ENCODE assay signal across 8 cellular contexts in the genomic region with DNA sequence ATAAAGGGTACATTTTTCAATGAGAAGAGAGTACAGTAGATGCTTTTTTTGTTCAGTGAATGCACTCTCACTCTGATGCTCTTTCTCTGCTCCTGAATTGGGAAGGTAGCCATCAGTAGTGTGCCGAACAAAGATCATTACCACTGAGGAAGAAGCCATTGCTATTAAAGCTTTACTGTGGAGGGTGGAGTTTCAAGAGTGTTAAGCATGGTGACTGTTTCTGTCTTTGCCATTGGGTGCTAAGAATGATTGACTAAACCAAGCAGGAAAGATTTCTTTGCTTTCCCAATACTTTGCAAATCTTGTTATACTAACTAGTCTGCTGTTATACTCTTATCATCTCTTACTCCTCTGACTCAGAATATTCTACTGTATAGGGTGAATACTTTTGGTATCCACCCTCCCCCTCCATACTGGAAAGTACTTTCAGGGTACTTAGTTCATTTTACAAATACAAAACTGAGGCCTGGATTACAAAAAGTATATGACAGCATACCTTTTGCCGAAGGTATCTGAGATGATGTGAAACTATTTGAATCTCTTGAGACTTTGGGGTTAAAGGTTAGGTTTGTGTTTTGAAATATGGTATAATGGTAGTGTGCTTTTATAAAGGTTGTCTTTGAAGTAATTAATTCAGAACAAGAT. TPM values are rescaled to one million over a fixed set of nuclear protein-coding genes. Genes with fewer than 3 reads are reported as not detected.
A peak's percentile ranks its signal among the peaks of the same experiment; 100 is the strongest.
DNase-seq lines count a peak whose midpoint lies in the region; ATAC-seq, FAIRE-seq and TF ChIP-seq lines count a peak whose summit lies in the region.

No MANE protein-coding gene starts in this region.

- peaks cover 17% of the 10 kb centered on the region for H3K4me1 Mint-ChIP-seq in astrocyte (ENCODE audit: low read depth, unreplicated experiment)

- peak overlapping the region; percentile 99 for H2AFZ ChIP-seq in astrocyte (ENCODE audit: low read depth, low read length)

- H3K4me3 ChIP-seq in heart left ventricle (peak overlapping the region; percentile 0 to 98 (median 86)), astrocyte (ENCODE audit: insufficient read depth, low read depth, low read length) (peak overlapping the region; percentile 96), kidney (ENCODE audit: low read length in 2 of 2) (peak overlapping the region; percentile 97)

- H3K27ac Mint-ChIP-seq in astrocyte (ENCODE audit: unreplicated experiment) = peak overlapping the region; percentile 97

- no peak for FAIRE-seq in astrocyte (lab: Jason Lieb, UNC)
- FAIRE-seq in kidney (lab: Jason Lieb, UNC) = no peak

- H3K36me3 ChIP-seq in heart left ventricle (peaks cover 0 to 19% (median 6%) of the 10 kb centered on the region in 9 donors), astrocyte (ENCODE audit: insufficient read depth, low read length) (no peaks in the 10 kb centered on the region), kidney (ENCODE audit: control insufficient read depth in 1 of 2, insufficient read depth in 2 of 2, low read length in 2 of 2) (no peaks in the 10 kb centered on the region)

- no peak for TF ChIP-seq CTCF in heart left ventricle (IDR thresholded peaks at IDR 0.05)
- no peak for TF ChIP-seq CTCF in astrocyte (IDR thresholded peaks at IDR 0.05; ENCODE audit: insufficient read depth, low read depth, low read length)
- TF ChIP-seq CTCF in kidney (IDR thresholded peaks at IDR 0.05; ENCODE audit: borderline replicate concordance, extremely low read depth, insufficient read depth) = no peak

- H3K4me2 ChIP-seq in astrocyte (ENCODE audit: low read length) = peak overlapping the region; percentile 90

- peak overlapping the region; percentile 86 to 97 (median 94) for H3K27ac ChIP-seq in heart left ventricle
- H3K27ac ChIP-seq in astrocyte (ENCODE audit: low read depth, low read length) = peak overlapping the region; percentile 92
- H3K27ac ChIP-seq in kidney (ENCODE audit: low read depth in 2 of 2, low read length in 2 of 2) = peak overlapping the region; percentile 39 to 96

- intact Hi-C loops in heart left ventricle (cut with DNase I) (no loop called here), Right ventricle myocardium superior (cut with DNase I) (no loop called here), kidney (cut with DNase I) (no loop called here)

- H4K20me1 ChIP-seq in astrocyte (ENCODE audit: insufficient read depth, low read length) = peaks cover 46% of the 10 kb centered on the region

- H3K9ac ChIP-seq in astrocyte (ENCODE audit: low read length) (peak overlapping the region; percentile 97), kidney (ENCODE audit: low read length in 2 of 2) (peak overlapping the region; percentile 41 to 97)

- TF ChIP-seq POLR2A in heart left ventricle (IDR thresholded peaks at IDR 0.05) = no peak

- H3K27me3 ChIP-seq in heart left ventricle (no peaks in the 10 kb centered on the region), astrocyte (ENCODE audit: insufficient read depth, low read length) (no peaks in the 10 kb centered on the region)

- H3K9me3 Mint-ChIP-seq in astrocyte (ENCODE audit: unreplicated experiment) = no peaks in the 10 kb centered on the region

- H3K9me3 ChIP-seq in heart left ventricle (no peaks in the 10 kb centered on the region), astrocyte (ENCODE audit: insufficient read depth, low read depth, low read length) (no peaks in the 10 kb centered on the region), kidney (ENCODE audit: control insufficient read depth in 1 of 2, low read length in 2 of 2) (no peaks in the 10 kb centered on the region)

- 26 to 41% (median 35%) methylated on average over 2 of the region's 2 CpGs for WGBS in heart left ventricle, 4 donors

- ATAC-seq in heart left ventricle (no peak), Right ventricle myocardium superior (ENCODE audit: poor library complexity) (no peak)

- H3K27me3 Mint-ChIP-seq in astrocyte (ENCODE audit: low read depth, unreplicated experiment) = no peaks in the 10 kb centered on the region

- DNase-seq in heart left ventricle = no peak
- DNase-seq in Right ventricle myocardium superior = no peak
- DNase-seq in NCI-H460 (ENCODE audit: extremely low read depth, low read depth) = peak; percentile 9
- peak; percentile 64 for DNase-seq in astrocyte (ENCODE audit: low read depth)
- DNase-seq in kidney = no peak
- DNase-seq in stromal cell of bone marrow (ENCODE audit: low read depth) = peak; percentile 38
- no peak for DNase-seq in NK-92 (lab: John Stamatoyannopoulos, UW; ENCODE audit: unreplicated experiment)
- DNase-seq in activated CD8-positive, alpha-beta memory T cell treated with anti-CD3 and anti-CD28 coated beads, Interleukin-2, amount 50 U/mL, for 4 hours = no peak

- no peaks in the 10 kb centered on the region for H3K36me3 Mint-ChIP-seq in astrocyte (ENCODE audit: low read depth, unreplicated experiment)

- peaks cover 68% of the 10 kb centered on the region for H3K79me2 ChIP-seq in astrocyte (ENCODE audit: insufficient read depth, low read length)

- peaks cover 0 to 50% (median 27%) of the 10 kb centered on the region in 12 donors for H3K4me1 ChIP-seq in heart left ventricle
- no peaks in the 10 kb centered on the region for H3K4me1 ChIP-seq in astrocyte (ENCODE audit: insufficient read depth, low read length)
- peaks cover 0 to 6% of the 10 kb centered on the region in 2 donors for H3K4me1 ChIP-seq in kidney (ENCODE audit: control insufficient read depth in 1 of 2, insufficient read depth in 1 of 2, low read depth in 1 of 2, low read length in 2 of 2)

- H3K4me3 Mint-ChIP-seq in astrocyte (ENCODE audit: unreplicated experiment) = peak overlapping the region; percentile 98

RNA-seq across cellular contexts. Expression of a gene that starts 1.7 kb away (rescaled TPM):
- total RNA-seq in heart left ventricle = 100 to 1,000 TPM; 149 to 212 (median 162) TPM
- polyA plus RNA-seq in heart left ventricle = 100 to 1,000 TPM in 1 of 2 donors, 10 to 100 TPM in 1; 50.3 to 307 TPM
- 142 TPM for total RNA-seq in Right ventricle myocardium superior
- total RNA-seq in NCI-H460 (2014; rRNA removed; shearing (Covaris generic)) = 150 and 187 TPM in 2 replicates
- polyA plus RNA-seq in NCI-H460 (2014; cell fraction: nucleus; rRNA removed) = 116 and 157 TPM in 2 replicates
- total RNA-seq in astrocyte = 233 and 247 TPM in 2 replicates
- 249 TPM for total RNA-seq in kidney
- polyA plus RNA-seq in kidney (ENCODE audit: insufficient read depth, low read depth, low replicate concordance) = 216 TPM

Comparison
In these comparisons a context has a peak if more than half of its experiments do, and no peak if none do; other contexts are left out.
1. DNase-seq: peak in NCI-H460 (single experiment), astrocyte (single experiment) and stromal cell of bone marrow (single experiment); none in heart left ventricle (0 of 5), Right ventricle myocardium superior (single experiment), kidney (single experiment), NK-92 (single experiment) and activated CD8-positive, alpha-beta memory T cell treated with anti-CD3 and anti-CD28 coated beads, Interleukin-2, amount 50 U/mL, for 4 hours (single experiment).
2. Peak in every context shown above with its lines, with median percentiles within 50 percentile points of each other: H3K27ac ChIP-seq and H3K4me3 ChIP-seq.